In the genomic region with DNA sequence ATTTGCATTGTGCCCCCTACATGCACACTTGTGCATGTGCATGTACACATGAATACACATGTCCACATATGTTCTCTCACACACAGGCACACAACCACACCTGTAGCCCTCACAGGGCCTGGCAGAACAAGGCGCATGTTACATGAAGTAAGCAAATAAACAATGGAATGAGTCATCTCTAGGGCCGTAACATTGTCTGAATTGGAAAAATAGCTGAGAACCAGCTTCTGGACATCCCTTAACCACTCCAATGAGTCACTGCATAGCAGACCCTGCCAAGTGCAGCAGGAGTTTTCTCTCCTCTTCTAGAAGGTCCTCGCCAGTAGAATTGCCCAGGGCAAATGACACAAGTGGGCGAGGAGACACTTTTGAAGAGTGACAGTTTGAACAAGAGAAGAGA, we compare ENCODE assay signal across 13 cellular contexts.
A peak's percentile ranks its signal among the peaks of the same experiment; 100 is the strongest.
DNase-seq lines count a peak whose midpoint lies in the region; ATAC-seq and TF ChIP-seq lines count a peak whose summit lies in the region.
"Had no signal": no experiment of that assay in that cellular context is flagged by ENCODE, and none has a peak within 500 bp of the region (broad histone marks: within the 10 kb centered on the region; RNA-seq: fewer than 3 reads in every experiment).

No MANE protein-coding gene starts in this region.

- no peaks in the 10 kb centered on the region for H3K27me3 ChIP-seq in mammary epithelial cell (ENCODE audit: insufficient read depth, low read length)

- H2AFZ ChIP-seq in mammary epithelial cell (ENCODE audit: low read depth, low read length) = no peak overlapping the region

- in situ Hi-C loops in mammary epithelial cell (cut with MboI; ENCODE audit: low sequenced_read_pairs in 2 of 2) = no loop called here

- no TSS peak for BruUV-seq in mammary epithelial cell (replicated peaks; lab: Mats Ljungman, UMichigan)

- H3K4me1 ChIP-seq in mammary epithelial cell (ENCODE audit: insufficient read depth, low read length) = peaks cover 12% of the 10 kb centered on the region

- no peaks in the 10 kb centered on the region for H3K9me3 ChIP-seq in mammary epithelial cell (replicated peaks; ENCODE audit: insufficient read depth, low read length)

- CTCF ChIA-PET in mammary epithelial cell (lab: Charles Lee; ENCODE audit: low non-redundant PET) = no interaction called here

- TF ChIP-seq CTCF in mammary epithelial cell (conservative IDR thresholded peaks at IDR 0.05 in 1 of 2, IDR thresholded peaks at IDR 0.05 in 1 of 2; ENCODE audit: extremely low read depth in 1 of 2, insufficient read depth in 1 of 2, low read depth in 1 of 2, low read length in 2 of 2) = no peak

- no peak overlapping the region for H3K4me3 ChIP-seq in mammary epithelial cell (replicated peaks in 1 of 3; ENCODE audit: insufficient read depth in 1 of 3, low read depth in 2 of 3, low read length in 3 of 3)

- H3K79me2 ChIP-seq in mammary epithelial cell (ENCODE audit: insufficient read depth, low read length) = no peaks in the 10 kb centered on the region

- H3K9ac ChIP-seq in mammary epithelial cell (ENCODE audit: insufficient read depth, low read length) = no peak overlapping the region

- intact Hi-C loops in mammary epithelial cell (cut with micrococcal nuclease) = no loop called here

- ATAC-seq in HG02973 (IDR thresholded peaks at IDR 0.05; ENCODE audit: unreplicated experiment) = no peak
- no peak for ATAC-seq in HG02981 (IDR thresholded peaks at IDR 0.05; ENCODE audit: unreplicated experiment)
- ATAC-seq: natural killer cell treated with Interleukin-12 subunit alpha and Interleukin-12 subunit beta and Interleukin-15 and Interleukin-18, amount 100 ng/mL, for 72 hours had no signal

- no peaks in the 10 kb centered on the region for H3K36me3 ChIP-seq in mammary epithelial cell (ENCODE audit: insufficient read depth, low read length)

- no peak overlapping the region for H3K4me2 ChIP-seq in mammary epithelial cell (ENCODE audit: insufficient read depth, low read depth, low read length)

- 26% methylated on average over 4 of the region's 4 CpGs for WGBS in mammary epithelial cell (ENCODE audit: low coverage, missing lambda C conversion rate)

- no peaks in the 10 kb centered on the region for H4K20me1 ChIP-seq in mammary epithelial cell (ENCODE audit: insufficient read depth, low read length)

- DNase-seq in COLO829 (ENCODE audit: low spot score) (peak; percentile 1), LoVo (ENCODE audit: low spot score) (peak; percentile 24), mammary epithelial cell (peak; percentile 74), lung microvascular endothelial cell (ENCODE audit: low read depth in 2 of 2) (peak; percentile 33 to 63), KG1 (lab: John Stamatoyannopoulos, UW) (no peak), DMS 273 treated with DMSO at 0.1 percent for 48 hours (lab: John Stamatoyannopoulos, UW) (no peak)
- DNase-seq: CD4-positive, alpha-beta memory T cell; effector memory CD4-positive, alpha-beta T cell; NCI-H146; small intestine had no signal

- no peak overlapping the region for H3K27ac ChIP-seq in mammary epithelial cell (ENCODE audit: insufficient read depth, low read depth, low read length)

- dilution Hi-C loops in mammary epithelial cell (cut with HindIII; ENCODE audit: low sequenced_read_pairs) = no loop called here

Comparison
In these comparisons a context has a peak if more than half of its experiments do, and no peak if none do; other contexts are left out.
1. DNase-seq: peak in COLO829 (single experiment), LoVo (single experiment), mammary epithelial cell (single experiment) and lung microvascular endothelial cell (2 of 2); none in KG1 (single experiment) and DMS 273 treated with DMSO at 0.1 percent for 48 hours (single experiment).